14 cellular contexts compared by ENCODE assay signal in the genomic region with DNA sequence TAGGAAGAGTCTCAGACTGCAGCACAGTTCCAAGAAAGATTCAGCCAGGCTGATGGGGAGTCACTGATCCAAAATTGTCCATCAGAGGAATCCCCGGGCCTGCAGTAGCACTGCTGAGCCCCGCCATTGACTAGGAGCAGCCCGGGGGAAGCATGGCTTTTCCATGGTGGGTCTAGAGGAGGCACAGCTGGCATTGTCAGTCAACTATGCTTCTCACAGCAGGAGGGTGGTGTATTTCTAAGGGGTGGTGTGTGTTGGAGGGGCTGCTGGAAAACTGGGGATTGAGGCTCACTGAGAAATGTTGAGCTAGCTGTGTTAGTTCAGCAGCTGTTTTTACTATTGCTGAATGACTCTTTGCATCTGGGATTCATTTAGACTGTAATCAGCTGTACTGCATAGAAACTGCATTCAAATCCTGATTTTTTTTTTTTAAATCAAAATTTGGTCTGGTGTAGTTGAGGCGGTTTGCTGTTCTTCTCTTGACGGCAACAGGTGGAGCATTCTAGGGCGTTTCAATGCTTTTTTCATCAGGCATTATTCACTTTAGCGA. TPM values are rescaled to one million over a fixed set of nuclear protein-coding genes. Genes with fewer than 3 reads are reported as not detected.
DNase-seq lines count a peak whose midpoint lies in the region; ATAC-seq and TF ChIP-seq lines count a peak whose summit lies in the region.
"Had no signal": no experiment of that assay in that cellular context is flagged by ENCODE, and none has a peak within 500 bp of the region (broad histone marks: within the 10 kb centered on the region; RNA-seq: fewer than 3 reads in every experiment).

No MANE protein-coding gene starts in this region.

- H4K91ac ChIP-seq in trophoblast cell (ENCODE audit: low read depth, low read length) (no peak overlapping the region), neuronal stem cell (ENCODE audit: low read depth, low read length, poor library complexity) (no peak overlapping the region)

- H2AK5ac ChIP-seq in trophoblast cell (ENCODE audit: low read length) = no peak overlapping the region
- H2AK5ac ChIP-seq in neuronal stem cell (ENCODE audit: low read depth, low read length) = no peak overlapping the region

- H3K36me3 ChIP-seq in CD8-positive, alpha-beta T cell (ENCODE audit: insufficient read depth, low read length) = peaks cover 2% of the 10 kb centered on the region
- H3K36me3 ChIP-seq in trophoblast cell (ENCODE audit: control insufficient read depth in 1 of 2, insufficient read depth in 2 of 2, low read length in 2 of 2) (no peaks in the 10 kb centered on the region), neuronal stem cell (replicated peaks in 1 of 2; ENCODE audit: control insufficient read depth in 2 of 2, insufficient read depth in 2 of 2, low read length in 2 of 2) (peaks cover 1 to 24% of the 10 kb centered on the region in 2 donors)

- CTCF ChIA-PET in CD8-positive, alpha-beta T cell (lab: Charles Lee) = interaction anchor here (1.3 to 2.3 kb wide), 2 partner anchors 11 to 22 kb away, joined by 3 to 5 read pairs; no protein-coding TSS in a partner anchor

- H3K14ac ChIP-seq in trophoblast cell (ENCODE audit: low read length) (no peak overlapping the region), neuronal stem cell (ENCODE audit: low read length) (no peak overlapping the region)

- H3K4me3 ChIP-seq in CD8-positive, alpha-beta T cell (ENCODE audit: low read depth, low read length) = no peak overlapping the region
- no peak overlapping the region for H3K4me3 ChIP-seq in trophoblast cell (ENCODE audit: low read depth, low read length)
- H3K4me3 ChIP-seq in neuronal stem cell (ENCODE audit: low read length in 2 of 2) = no peak overlapping the region
- H3K4me3 ChIP-seq: BLaER1 had no signal

- peaks cover 66% of the 10 kb centered on the region for H3K4me1 Mint-ChIP-seq in CD8-positive, alpha-beta T cell (ENCODE audit: low read depth)
- peaks cover 6% of the 10 kb centered on the region for H3K4me1 Mint-ChIP-seq in endothelial cell (ENCODE audit: unreplicated experiment)

- H3K9ac ChIP-seq in trophoblast cell (ENCODE audit: low read length) = no peak overlapping the region
- H3K9ac ChIP-seq in neuronal stem cell (ENCODE audit: low read depth, low read length, poor library complexity) = no peak overlapping the region
- H3K9ac ChIP-seq: BLaER1 had no signal

- H3K4ac ChIP-seq in trophoblast cell (ENCODE audit: low read depth, low read length) = peak overlapping the region; percentile 58
- H3K4ac ChIP-seq in neuronal stem cell (ENCODE audit: low read length) = no peak overlapping the region

- H3K23ac ChIP-seq in trophoblast cell (ENCODE audit: low read length) = no peak overlapping the region
- H3K23ac ChIP-seq in neuronal stem cell (ENCODE audit: low read depth, low read length, poor library complexity) = no peak overlapping the region

- peaks cover 3% of the 10 kb centered on the region for H3K79me2 ChIP-seq in trophoblast cell (ENCODE audit: control insufficient read depth, insufficient read depth, low read length, poor library complexity)

- H2AFZ ChIP-seq in trophoblast cell (ENCODE audit: insufficient read depth, low read length, poor library complexity) (no peak overlapping the region), neuronal stem cell (ENCODE audit: low read length) (no peak overlapping the region)

- H3K4me3 Mint-ChIP-seq in CD8-positive, alpha-beta T cell = no peak overlapping the region
- no peak overlapping the region for H3K4me3 Mint-ChIP-seq in endothelial cell (ENCODE audit: unreplicated experiment)

- H3K79me1 ChIP-seq in trophoblast cell (ENCODE audit: low read length) (no peaks in the 10 kb centered on the region), neuronal stem cell (ENCODE audit: low read depth, low read length) (no peaks in the 10 kb centered on the region)

- H3K27me3 Mint-ChIP-seq in CD8-positive, alpha-beta T cell (ENCODE audit: low read depth) = no peaks in the 10 kb centered on the region
- peaks cover 5% of the 10 kb centered on the region for H3K27me3 Mint-ChIP-seq in endothelial cell (ENCODE audit: unreplicated experiment)

- no peaks in the 10 kb centered on the region for H3K27me3 ChIP-seq in CD8-positive, alpha-beta T cell (ENCODE audit: insufficient read depth, low read length)
- H3K27me3 ChIP-seq in trophoblast cell (ENCODE audit: insufficient read depth, low read length) = no peaks in the 10 kb centered on the region
- H3K27me3 ChIP-seq in neuronal stem cell (ENCODE audit: control insufficient read depth in 3 of 3, insufficient read depth in 3 of 3, low read depth in 1 of 3, low read length in 3 of 3) = no peaks in the 10 kb centered on the region
- H3K27me3 ChIP-seq: BLaER1 had no signal

- peaks cover 50% of the 10 kb centered on the region for H3K36me3 Mint-ChIP-seq in CD8-positive, alpha-beta T cell
- H3K36me3 Mint-ChIP-seq in endothelial cell (ENCODE audit: low read depth, unreplicated experiment) = peaks cover 8% of the 10 kb centered on the region

- H2BK5ac ChIP-seq in trophoblast cell (ENCODE audit: low read depth, low read length, poor library complexity) (no peak overlapping the region), neuronal stem cell (ENCODE audit: low read length) (no peak overlapping the region)

- no peak for TF ChIP-seq CTCF in CD8-positive, alpha-beta T cell (IDR thresholded peaks at IDR 0.05)
- TF ChIP-seq CTCF in endothelial cell (IDR thresholded peaks at IDR 0.05; ENCODE audit: unreplicated experiment) = no peak

- no peak for ATAC-seq in CD8-positive, alpha-beta T cell
- no peak for ATAC-seq in HG03354 (IDR thresholded peaks at IDR 0.05; ENCODE audit: poor library complexity, severe bottlenecking, unreplicated experiment)
- ATAC-seq: PC-3 had no signal

- intact Hi-C loops in CD8-positive, alpha-beta T cell (cut with DNase I, micrococcal nuclease) = no loop called here

- H3K27ac ChIP-seq in CD8-positive, alpha-beta T cell (ENCODE audit: low read depth, low read length) = no peak overlapping the region
- H3K27ac ChIP-seq in trophoblast cell (ENCODE audit: low read depth, low read length) (no peak overlapping the region), neuronal stem cell (replicated peaks; ENCODE audit: low read length) (no peak overlapping the region)
- H3K27ac ChIP-seq: BLaER1 had no signal

- H3K4me2 ChIP-seq in trophoblast cell (ENCODE audit: low read length) = no peak overlapping the region
- H3K4me2 ChIP-seq in neuronal stem cell (ENCODE audit: insufficient read depth, low read length, poor library complexity, severe bottlenecking) = no peak overlapping the region
- H3K4me2 ChIP-seq: BLaER1 had no signal

- H3K9me3 Mint-ChIP-seq in CD8-positive, alpha-beta T cell = no peaks in the 10 kb centered on the region
- H3K9me3 Mint-ChIP-seq in endothelial cell (ENCODE audit: unreplicated experiment) = no peaks in the 10 kb centered on the region

- POLR2A ChIA-PET in CD8-positive, alpha-beta T cell (lab: Charles Lee) = no interaction called here

- no peaks in the 10 kb centered on the region for H3K9me3 ChIP-seq in CD8-positive, alpha-beta T cell (ENCODE audit: low read length)
- H3K9me3 ChIP-seq in trophoblast cell (ENCODE audit: insufficient read depth, low read depth, low read length) = no peaks in the 10 kb centered on the region
- no peaks in the 10 kb centered on the region for H3K9me3 ChIP-seq in neuronal stem cell (replicated peaks in 1 of 2; ENCODE audit: control insufficient read depth in 2 of 2, insufficient read depth in 1 of 2, low read depth in 1 of 2, low read length in 2 of 2)

- H2BK120ac ChIP-seq in trophoblast cell (ENCODE audit: insufficient read depth, low read length, poor library complexity) = no peak overlapping the region
- no peak overlapping the region for H2BK120ac ChIP-seq in neuronal stem cell (ENCODE audit: low read depth, low read length)

- peaks cover 25% of the 10 kb centered on the region for H3K4me1 ChIP-seq in CD8-positive, alpha-beta T cell (ENCODE audit: insufficient read depth, low read length)
- H3K4me1 ChIP-seq in trophoblast cell (ENCODE audit: control insufficient read depth in 1 of 2, insufficient read depth in 2 of 2, low read length in 2 of 2) (peaks cover 0 to 10% of the 10 kb centered on the region in 2 experiments), neuronal stem cell (ENCODE audit: control insufficient read depth in 2 of 2, insufficient read depth in 1 of 2, low read depth in 1 of 2, low read length in 2 of 2) (peaks cover 6 to 8% of the 10 kb centered on the region in 2 donors)

- H4K8ac ChIP-seq in trophoblast cell (ENCODE audit: low read depth, low read length) (no peak overlapping the region), neuronal stem cell (ENCODE audit: low read depth, low read length) (no peak overlapping the region)

- no peak overlapping the region for H4K12ac ChIP-seq in trophoblast cell (ENCODE audit: low read depth, low read length)

- DNase-seq in CD8-positive, alpha-beta T cell = no peak
- peak; percentile 41 for DNase-seq in LHCN-M2 (ENCODE audit: low read depth)
- peak; percentile 34 for DNase-seq in fibroblast of gingiva (ENCODE audit: low read depth)
- DNase-seq in trophoblast cell = no peak
- DNase-seq in neuronal stem cell (ENCODE audit: low spot score) = no peak
- no peak for DNase-seq in endothelial cell (ENCODE audit: low spot score)
- DNase-seq: DMS153, HCEC 1CT, NCI-H146, NCI-H2227 treated with DMSO at 0.1 percent for 48 hours, NCI-H69, PC-3 had no signal

- H2BK12ac ChIP-seq in trophoblast cell (ENCODE audit: low read length) (no peak overlapping the region), neuronal stem cell (ENCODE audit: low read length) (no peak overlapping the region)

- H3K27ac Mint-ChIP-seq in CD8-positive, alpha-beta T cell = peak overlapping the region; percentile 57
- H3K27ac Mint-ChIP-seq in endothelial cell (ENCODE audit: unreplicated experiment) = no peak overlapping the region

- no CpG with 5 or more reads among the region's 7 CpGs for WGBS in trophoblast cell (ENCODE audit: extremely low coverage, insufficient coverage, insufficient read length)
- no CpG with 5 or more reads among the region's 7 CpGs for WGBS in neuronal stem cell (ENCODE audit: extremely low coverage in 2 of 2, insufficient read length in 2 of 2, insufficient replicate concordance in 1 of 2), 2 donors

- H2BK15ac ChIP-seq in neuronal stem cell (ENCODE audit: low read length) = no peak overlapping the region

- H3K18ac ChIP-seq in trophoblast cell (ENCODE audit: low read length) = no peak overlapping the region
- no peak overlapping the region for H3K18ac ChIP-seq in neuronal stem cell (ENCODE audit: low read length)

RNA-seq across cellular contexts. Expression of a gene that starts 5.6 kb away (rescaled TPM):
- total RNA-seq in CD8-positive, alpha-beta T cell = 10 to 100 TPM; 15.4 to 16.5 TPM
- total RNA-seq in LHCN-M2 (2014; rRNA removed) (27.8 and 28.5 TPM in 2 replicates), endothelial cell (ENCODE audit: unreplicated experiment) (20.9 TPM)
- polyA plus RNA-seq in LHCN-M2 (2012) = 10.5 TPM
- 25.7 and 27.8 TPM in 2 replicates for polyA plus RNA-seq in trophoblast cell (2013)
- polyA plus RNA-seq in neuronal stem cell (2013, experiment 1 of 2) = 67.3 TPM
- polyA plus RNA-seq in neuronal stem cell (2013, experiment 2 of 2) = 71.8 TPM

Comparison
In these comparisons a context has a peak if more than half of its experiments do, and no peak if none do; other contexts are left out.
1. DNase-seq: peak in LHCN-M2 (single experiment) and fibroblast of gingiva (single experiment); none in CD8-positive, alpha-beta T cell (0 of 7), trophoblast cell (0 of 2), neuronal stem cell (single experiment) and endothelial cell (single experiment).